25 cellular contexts compared by ENCODE assay signal in the genomic region with DNA sequence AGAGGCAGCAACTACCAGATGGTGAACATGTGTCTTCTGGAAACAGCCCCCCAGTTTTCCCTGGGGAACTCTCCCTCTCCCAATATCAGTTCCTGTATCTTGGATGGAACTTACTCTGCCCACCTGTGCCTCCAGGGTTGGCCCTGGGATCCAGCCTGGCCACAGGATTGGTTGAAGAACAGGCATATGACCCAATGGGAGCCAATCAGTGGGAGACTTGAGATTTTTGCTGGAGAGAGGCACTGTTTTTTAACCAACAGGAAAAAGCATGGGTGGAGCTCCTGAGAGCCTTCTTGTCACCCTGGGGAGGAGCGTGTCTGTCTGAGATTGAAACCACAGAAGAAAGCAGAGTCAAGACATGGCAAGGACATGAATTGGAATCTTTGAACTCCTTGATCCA. TPM values are rescaled to one million over a fixed set of nuclear protein-coding genes. Genes with fewer than 3 reads are reported as not detected.
A peak's percentile ranks its signal among the peaks of the same experiment; 100 is the strongest.
DNase-seq lines count a peak whose midpoint lies in the region; TF ChIP-seq lines count a peak whose summit lies in the region.
"Had no signal": no experiment of that assay in that cellular context is flagged by ENCODE, and none has a peak within 500 bp of the region (broad histone marks: within the 10 kb centered on the region; RNA-seq: fewer than 3 reads in every experiment).

No MANE protein-coding gene starts in this region.

- H3K4me1 Mint-ChIP-seq in glutamatergic neuron (ENCODE audit: low read depth, unreplicated experiment), result peaks cover 14% of the 10 kb centered on the region
- peaks cover 4% of the 10 kb centered on the region for H3K4me1 Mint-ChIP-seq in activated CD4-positive, alpha-beta memory T cell treated with anti-CD3 and anti-CD28 coated beads for 36 hours (ENCODE audit: low read depth)
- H3K4me1 Mint-ChIP-seq: activated T-helper 17 cell treated with anti-CD3 and anti-CD28 coated beads, Interleukin-2, amount 50 U/mL, for 72 hours; memory B cell had no signal

- H3K4me3 ChIP-seq in HFF-Myc (replicated peaks; ENCODE audit: low read depth, low read length), result no peak overlapping the region
- H3K4me3 ChIP-seq: GM12878, heart left ventricle, MG63 had no signal

- H3K4me3 Mint-ChIP-seq in glutamatergic neuron (ENCODE audit: unreplicated experiment), result peak overlapping the region; percentile 28
- H3K4me3 Mint-ChIP-seq in activated CD4-positive, alpha-beta memory T cell treated with anti-CD3 and anti-CD28 coated beads for 36 hours, result no peak overlapping the region
- H3K4me3 Mint-ChIP-seq: activated naive CD8-positive, alpha-beta T cell; activated T-helper 17 cell treated with anti-CD3 and anti-CD28 coated beads, Interleukin-2, amount 50 U/mL, for 72 hours; CD8-positive, alpha-beta T cell; memory B cell; T-helper 2 cell treated with Interferon-gamma antibody and Interleukin-4, amounts not matched to agents 5 μg/mL and 100 μg/mL, for 36 hours; type B pancreatic cell had no signal

- DNase-seq in ELR (ENCODE audit: low read depth), result peak; percentile 6
- DNase-seq in HFF-Myc (ENCODE audit: extremely low read depth, low read depth), result peak; percentile 21
- peak; percentile 68 for DNase-seq in NCI-H69 (lab: John Stamatoyannopoulos, UW)
- DNase-seq in glutamatergic neuron, result peak; percentile 50
- DNase-seq in activated CD4-positive, alpha-beta memory T cell treated with anti-CD3 and anti-CD28 coated beads for 36 hours, result no peak
- DNase-seq in anterior cingulate cortex (lab: John Stamatoyannopoulos, UW), result no peak
- no peak for DNase-seq in dermis blood vessel endothelial cell
- DNase-seq: activated CD4-positive, alpha-beta T cell treated with anti-CD3 and anti-CD28 coated beads, Interleukin-2, amount 50 U/mL, for 1 hour; CD8-positive, alpha-beta T cell; cerebellar nuclear complex; HCEC 1CT; heart left ventricle; left cardiac atrium; MG63; NCI-H1417 treated with DMSO at 0.1 percent for 48 hours; NCI-H2107; NCI-H510A treated with DMSO at 0.1 percent for 48 hours had no signal

- no peak for TF ChIP-seq CTCF in HFF-Myc (IDR thresholded peaks at IDR 0.05; ENCODE audit: low read depth, low read length, missing control alignments)
- TF ChIP-seq CTCF in glutamatergic neuron (IDR thresholded peaks at IDR 0.05; ENCODE audit: partially characterized antibody, unreplicated experiment), result no peak

- no peaks in the 10 kb centered on the region for H3K36me3 Mint-ChIP-seq in glutamatergic neuron (ENCODE audit: unreplicated experiment)
- H3K36me3 Mint-ChIP-seq in activated CD4-positive, alpha-beta memory T cell treated with anti-CD3 and anti-CD28 coated beads for 36 hours, result no peaks in the 10 kb centered on the region
- H3K36me3 Mint-ChIP-seq: activated naive CD8-positive, alpha-beta T cell; CD8-positive, alpha-beta T cell; memory B cell; type B pancreatic cell had no signal

- peaks cover 6% of the 10 kb centered on the region for H3K27me3 Mint-ChIP-seq in glutamatergic neuron (ENCODE audit: unreplicated experiment)
- H3K27me3 Mint-ChIP-seq in activated CD4-positive, alpha-beta memory T cell treated with anti-CD3 and anti-CD28 coated beads for 36 hours, result peaks cover 7% of the 10 kb centered on the region
- H3K27me3 Mint-ChIP-seq: type B pancreatic cell had no signal

- intact Hi-C loops in activated CD4-positive, alpha-beta memory T cell treated with anti-CD3 and anti-CD28 coated beads for 36 hours (cut with micrococcal nuclease), result no loop called here

- CTCF ChIA-PET in activated CD4-positive, alpha-beta memory T cell treated with anti-CD3 and anti-CD28 coated beads for 36 hours (lab: Charles Lee), result no interaction called here

- H3K9me3 Mint-ChIP-seq in glutamatergic neuron (ENCODE audit: unreplicated experiment), result peaks cover 4% of the 10 kb centered on the region
- H3K9me3 Mint-ChIP-seq in activated CD4-positive, alpha-beta memory T cell treated with anti-CD3 and anti-CD28 coated beads for 36 hours, result no peaks in the 10 kb centered on the region
- H3K9me3 Mint-ChIP-seq: activated T-helper 17 cell treated with anti-CD3 and anti-CD28 coated beads, Interleukin-2, amount 50 U/mL, for 72 hours; CD8-positive, alpha-beta T cell; memory B cell; T-helper 2 cell treated with Interferon-gamma antibody and Interleukin-4, amounts not matched to agents 5 μg/mL and 100 μg/mL, for 36 hours; type B pancreatic cell had no signal

- peak overlapping the region; percentile 83 for H3K27ac Mint-ChIP-seq in glutamatergic neuron (ENCODE audit: unreplicated experiment)
- no peak overlapping the region for H3K27ac Mint-ChIP-seq in activated CD4-positive, alpha-beta memory T cell treated with anti-CD3 and anti-CD28 coated beads for 36 hours
- H3K27ac Mint-ChIP-seq: activated naive CD8-positive, alpha-beta T cell; activated T-helper 17 cell treated with anti-CD3 and anti-CD28 coated beads, Interleukin-2, amount 50 U/mL, for 72 hours; CD8-positive, alpha-beta T cell; memory B cell; T-helper 2 cell treated with Interferon-gamma antibody and Interleukin-4, amounts not matched to agents 5 μg/mL and 100 μg/mL, for 36 hours; type B pancreatic cell had no signal

- POLR2A ChIA-PET in activated CD4-positive, alpha-beta memory T cell treated with anti-CD3 and anti-CD28 coated beads for 36 hours (lab: Charles Lee), result no interaction called here

RNA-seq across cellular contexts. Expression of a gene that starts 33.6 kb away (rescaled TPM):
- total RNA-seq in glutamatergic neuron (ENCODE audit: unreplicated experiment), result 405 TPM
- 100 to 1,000 TPM; 474 to 478 TPM for total RNA-seq in activated CD4-positive, alpha-beta memory T cell treated with anti-CD3 and anti-CD28 coated beads for 36 hours
- 363 and 658 TPM in 2 replicates for total RNA-seq in dermis blood vessel endothelial cell

RNA-seq across cellular contexts. Expression of a gene that starts 35.3 kb away (rescaled TPM):
- total RNA-seq in glutamatergic neuron (ENCODE audit: unreplicated experiment) (229 TPM), dermis blood vessel endothelial cell (not detected in 2 replicates)
- total RNA-seq in activated CD4-positive, alpha-beta memory T cell treated with anti-CD3 and anti-CD28 coated beads for 36 hours, result 1 to 10 TPM; 1.5 to 2.7 TPM
- total RNA-seq: CD8-positive, alpha-beta T cell; GM12878; pulmonary artery endothelial cell; RPMI7951 had no signal

RNA-seq across cellular contexts. Expression of a gene that starts 41.9 kb away (rescaled TPM):
- total RNA-seq in glutamatergic neuron (ENCODE audit: unreplicated experiment) (25.2 TPM), dermis blood vessel endothelial cell (35.6 and 40.0 TPM in 2 replicates)
- 10 to 100 TPM; 32.2 to 34.6 TPM for total RNA-seq in activated CD4-positive, alpha-beta memory T cell treated with anti-CD3 and anti-CD28 coated beads for 36 hours

RNA-seq across cellular contexts. Expression of a gene that starts 42.0 kb away (rescaled TPM):
- total RNA-seq in glutamatergic neuron (ENCODE audit: unreplicated experiment), result 16.8 TPM
- 10 to 100 TPM; 35.1 to 37.1 TPM for total RNA-seq in activated CD4-positive, alpha-beta memory T cell treated with anti-CD3 and anti-CD28 coated beads for 36 hours
- total RNA-seq in dermis blood vessel endothelial cell, result 26.2 and 26.9 TPM in 2 replicates

Comparison
In these comparisons a context has a peak if more than half of its experiments do, and no peak if none do; other contexts are left out.
1. DNase-seq: peak in ELR (single experiment), HFF-Myc (single experiment), NCI-H69 (single experiment) and glutamatergic neuron (single experiment); none in activated CD4-positive, alpha-beta memory T cell treated with anti-CD3 and anti-CD28 coated beads for 36 hours (single experiment), anterior cingulate cortex (0 of 58) and dermis blood vessel endothelial cell (single experiment).
2. RNA of a gene that starts 35.3 kb away (total RNA-seq): 229 TPM in glutamatergic neuron (single experiment); 1.5 to 2.7 TPM in activated CD4-positive, alpha-beta memory T cell treated with anti-CD3 and anti-CD28 coated beads for 36 hours and not detected in dermis blood vessel endothelial cell; every median in the first group is over 10 times any median in the second.